8 cellular contexts compared by ENCODE assay signal in the genomic region with DNA sequence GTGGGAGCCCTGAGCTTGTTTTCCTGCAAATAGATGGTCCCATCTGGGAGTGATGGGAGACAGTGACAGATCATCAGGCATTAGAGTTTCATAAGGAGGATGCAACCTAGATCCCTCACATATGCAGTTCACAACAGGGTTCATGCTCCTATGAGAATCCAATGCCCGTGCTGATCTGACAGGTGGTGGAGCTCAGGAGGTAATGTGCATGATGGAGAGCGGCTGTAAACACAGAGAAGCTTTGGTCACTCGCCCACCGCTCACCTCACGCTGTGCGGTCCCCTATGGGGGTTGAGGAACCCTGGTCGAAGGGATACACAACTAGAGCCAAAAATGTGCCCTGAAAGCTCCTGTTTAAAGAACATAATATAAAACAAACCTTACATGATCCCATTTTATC.
"Had no signal": no experiment of that assay in that cellular context is flagged by ENCODE, and none has a peak within 500 bp of the region (broad histone marks: within the 10 kb centered on the region; RNA-seq: fewer than 3 reads in every experiment).

No MANE protein-coding gene starts in this region.

- H3K4me3 ChIP-seq: GM12878 had no signal

- DNase-seq: GDM1, GF-D8 had no signal

- FAIRE-seq: G401.6, GM12878, GM12891, GM12892, GM18507, GM19239 had no signal
